24 cellular contexts compared by ENCODE assay signal in the genomic region with DNA sequence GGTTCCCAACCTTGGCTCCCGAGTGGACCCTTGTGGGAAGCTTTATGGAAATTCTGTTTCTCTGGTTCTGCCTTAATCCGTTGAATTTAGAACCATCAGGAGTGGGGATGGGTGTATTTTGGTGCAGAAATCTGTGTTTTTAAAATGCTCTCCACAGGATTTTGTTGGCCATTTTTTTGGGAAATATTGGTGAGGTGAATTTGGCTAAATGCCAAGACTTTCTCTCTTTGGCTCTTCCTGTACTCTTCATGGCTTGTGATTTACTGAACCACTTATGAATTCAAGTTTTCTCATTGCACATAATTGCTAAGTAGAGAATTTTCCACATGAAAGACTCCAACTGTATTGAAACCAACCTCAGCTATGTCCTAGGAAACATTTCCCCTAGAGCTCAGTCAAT.
"Had no signal": no experiment of that assay in that cellular context is flagged by ENCODE, and none has a peak within 500 bp of the region (broad histone marks: within the 10 kb centered on the region; RNA-seq: fewer than 3 reads in every experiment).

No MANE protein-coding gene starts in this region.

- H3K4me3 Mint-ChIP-seq: activated CD4-positive, alpha-beta memory T cell treated with anti-CD3 and anti-CD28 coated beads, Interleukin-2, amount 10 ng/mL, durations not matched to agents 7 days and 5 days; activated CD4-positive, alpha-beta T cell treated with anti-CD3 and anti-CD28 coated beads, Interleukin-2, amount 10 ng/mL, durations not matched to agents 24 days and 14 days; activated naive CD4-positive, alpha-beta T cell treated with anti-CD3 and anti-CD28 coated beads, Interleukin-2, amount 50 U/mL, for 24 hours; dendritic cell treated with granulocyte-macrophage colony-stimulating factor and Interleukin-4, amounts not matched to agents 40 ng/mL and 50 ng/mL, for 4 days had no signal

- H3K27me3 ChIP-seq: brain microvascular endothelial cell, heart left ventricle, testis, uterus had no signal

- H3K4me1 ChIP-seq: lower lobe of right lung, testis, uterus had no signal

- H3K9me3 ChIP-seq: heart left ventricle, lower lobe of right lung, mucosa of descending colon, testis, uterus had no signal

- H3K27me3 Mint-ChIP-seq: dendritic cell treated with granulocyte-macrophage colony-stimulating factor and Interleukin-4, amounts not matched to agents 40 ng/mL and 50 ng/mL, for 4 days had no signal

- H3K36me3 ChIP-seq: brain microvascular endothelial cell, heart left ventricle, lower lobe of right lung, uterus had no signal

- ATAC-seq: activated CD4-positive, CD25-positive, alpha-beta regulatory T cell treated with anti-CD3 and anti-CD28 coated beads, Interleukin-2, amount 50 U/mL, for 24 hours; heart left ventricle; lower lobe of right lung; mucosa of descending colon had no signal

- FAIRE-seq: endometrium had no signal

- H3K4me1 Mint-ChIP-seq: activated CD4-positive, alpha-beta T cell treated with anti-CD3 and anti-CD28 coated beads, Interleukin-2, amount 10 ng/mL, durations not matched to agents 24 days and 14 days; activated naive CD4-positive, alpha-beta T cell treated with anti-CD3 and anti-CD28 coated beads, Interleukin-2, amount 50 U/mL, for 24 hours had no signal

- DNase-seq: activated CD4-positive, alpha-beta memory T cell treated with anti-CD3 and anti-CD28 coated beads, Interleukin-2, amount 10 ng/mL, durations not matched to agents 7 days and 5 days; activated CD4-positive, alpha-beta T cell treated with anti-CD3 and anti-CD28 coated beads, Interleukin-2, amount 10 ng/mL, durations not matched to agents 24 days and 14 days; activated gamma-delta T cell; aorta; brain microvascular endothelial cell; caudate nucleus; effector CD4-positive, alpha-beta T cell; heart left ventricle; islet precursor cell; lower lobe of right lung; mesendoderm; mucosa of descending colon; nucleus accumbens; stimulated activated CD4-positive, alpha-beta T cell treated with anti-CD3 and anti-CD28 coated beads, Interleukin-2, amount 100 ng/mL, for 48 hours; stimulated activated CD8-positive, alpha-beta memory T cell treated with anti-CD3 and anti-CD28 coated beads, Interleukin-4, amount 100 ng/mL, for 48 hours; stimulated activated naive CD4-positive, alpha-beta T cell; testis; trophoblast cell; uterus had no signal

- H3K36me3 Mint-ChIP-seq: activated naive CD4-positive, alpha-beta T cell treated with anti-CD3 and anti-CD28 coated beads, Interleukin-2, amount 50 U/mL, for 24 hours had no signal

- H3K4me3 ChIP-seq: heart left ventricle, lower lobe of right lung, mucosa of descending colon, testis, uterus had no signal

- H3K27ac ChIP-seq: brain microvascular endothelial cell, heart left ventricle, lower lobe of right lung, testis, uterus, VCaP had no signal

- H3K9me3 Mint-ChIP-seq: activated CD4-positive, alpha-beta memory T cell treated with anti-CD3 and anti-CD28 coated beads, Interleukin-2, amount 10 ng/mL, durations not matched to agents 7 days and 5 days; activated CD4-positive, alpha-beta T cell treated with anti-CD3 and anti-CD28 coated beads, Interleukin-2, amount 10 ng/mL, durations not matched to agents 24 days and 14 days; activated naive CD4-positive, alpha-beta T cell treated with anti-CD3 and anti-CD28 coated beads, Interleukin-2, amount 50 U/mL, for 24 hours; dendritic cell treated with granulocyte-macrophage colony-stimulating factor and Interleukin-4, amounts not matched to agents 40 ng/mL and 50 ng/mL, for 4 days had no signal

- H3K27ac Mint-ChIP-seq: activated CD4-positive, alpha-beta memory T cell treated with anti-CD3 and anti-CD28 coated beads, Interleukin-2, amount 10 ng/mL, durations not matched to agents 7 days and 5 days; activated CD4-positive, alpha-beta T cell treated with anti-CD3 and anti-CD28 coated beads, Interleukin-2, amount 10 ng/mL, durations not matched to agents 24 days and 14 days; activated naive CD4-positive, alpha-beta T cell treated with anti-CD3 and anti-CD28 coated beads, Interleukin-2, amount 50 U/mL, for 24 hours; dendritic cell treated with granulocyte-macrophage colony-stimulating factor and Interleukin-4, amounts not matched to agents 40 ng/mL and 50 ng/mL, for 4 days had no signal
